In genomic region chr3:195113536-195113935, GRCh38 we compare ENCODE assay signal across 25 cellular contexts.
"Had no signal": no experiment of that assay in that cellular context is flagged by ENCODE, and none has a peak within 500 bp of the region (broad histone marks: within the 10 kb centered on the region; RNA-seq: fewer than 3 reads in every experiment).

No MANE protein-coding gene starts in this region.

- H3K27me3 ChIP-seq: heart right ventricle, right atrium auricular region, tibial nerve, upper lobe of left lung, uterus had no signal

- H3K36me3 ChIP-seq: heart right ventricle, prostate gland, right atrium auricular region, thoracic aorta, tibial nerve, upper lobe of left lung, uterus had no signal

- H3K4me3 ChIP-seq: heart right ventricle, prostate gland, right atrium auricular region, thoracic aorta, tibial nerve, upper lobe of left lung, uterus had no signal

- H3K27ac ChIP-seq: epithelial cell of prostate, heart right ventricle, prostate gland, right atrium auricular region, thoracic aorta, tibial nerve, upper lobe of left lung, uterus had no signal

- FAIRE-seq: colon had no signal

- DNase-seq: effector CD8-positive, alpha-beta T cell; endodermal cell; foreskin melanocyte; glutamatergic neuron; heart right ventricle; hippocampal formation; immature natural killer cell; islet precursor cell; mesendoderm; nephron progenitor cell; nucleus accumbens; stimulated activated CD4-positive, alpha-beta T cell treated with anti-CD3 and anti-CD28 coated beads, Interleukin-4, amount 100 ng/mL, for 4 hours; stimulated activated naive B cell treated with anti-CD40 and anti-IgM and Interleukin-4, amounts not matched to agents 10 μg/mL and 1 μg/mL and 100 μg/mL, for 72 hours; upper lobe of left lung had no signal

- H3K9me3 ChIP-seq: heart right ventricle, prostate gland, right atrium auricular region, thoracic aorta, tibial nerve, upper lobe of left lung, uterus had no signal

- ATAC-seq: esophagus mucosa; heart right ventricle; left lobe of liver; naive thymus-derived CD8-positive, alpha-beta T cell; sciatic nerve; stimulated activated naive B cell treated with anti-CD40 and anti-IgM and Interleukin-4, amounts not matched to agents 10 μg/mL and 1 μg/mL and 100 μg/mL, for 72 hours had no signal

- H3K4me1 ChIP-seq: uterus had no signal
